Comparison of ENCODE assay signal across 11 cellular contexts in genomic region chr7:31882187-31882586, GRCh38.
DNase-seq lines count a peak whose midpoint lies in the region; ATAC-seq, FAIRE-seq and TF ChIP-seq lines count a peak whose summit lies in the region.
"Had no signal": no experiment of that assay in that cellular context is flagged by ENCODE, and none has a peak within 500 bp of the region (broad histone marks: within the 10 kb centered on the region; RNA-seq: fewer than 3 reads in every experiment).

No MANE protein-coding gene starts in this region.

- H3K27me3 ChIP-seq in A673 (replicated peaks; ENCODE audit: insufficient read depth, low read depth, low read length, poor library complexity) (no peaks in the 10 kb centered on the region), H1 (replicated peaks in 1 of 4; ENCODE audit: control insufficient read depth in 3 of 4, extremely low read depth in 1 of 4, insufficient read depth in 3 of 4, low read length in 3 of 4) (peaks cover 0 to under 1% (median 0%) of the 10 kb centered on the region in 4 experiments; a peak in 1 of 7 replicates), Caco-2 (replicated peaks; ENCODE audit: control insufficient read depth, insufficient read depth, low read length) (no peaks in the 10 kb centered on the region)
- H3K27me3 ChIP-seq: adrenal gland had no signal

- no peak overlapping the region for H4K91ac ChIP-seq in H1 (replicated peaks; ENCODE audit: insufficient read length, low read length)

- no peak overlapping the region for H3K4me2 ChIP-seq in H1 (ENCODE audit: insufficient read depth in 1 of 2, low read depth in 2 of 2, low read length in 2 of 2)

- no peak overlapping the region for H3K4me3 Mint-ChIP-seq in Caco-2 (ENCODE audit: unreplicated experiment)
- H3K4me3 Mint-ChIP-seq: activated CD8-positive, alpha-beta T cell treated with anti-CD3 and anti-CD28 coated beads, Interleukin-2, amount 10 ng/mL, durations not matched to agents 7 days and 5 days had no signal

- no peak overlapping the region for H2BK20ac ChIP-seq in H1 (ENCODE audit: low read length)

- H3K23ac ChIP-seq in H1 (ENCODE audit: insufficient read length): no peak overlapping the region

- peaks cover 8% of the 10 kb centered on the region for H3K27me3 Mint-ChIP-seq in Caco-2 (ENCODE audit: insufficient read depth, unreplicated experiment)
- H3K27me3 Mint-ChIP-seq: IgD-negative memory B cell had no signal

- H2BK12ac ChIP-seq in H1 (ENCODE audit: low read depth, low read length): no peak overlapping the region

- H2AK5ac ChIP-seq in H1 (ENCODE audit: low read depth, low read length): no peak overlapping the region

- H3K9me3 Mint-ChIP-seq in Caco-2 (ENCODE audit: unreplicated experiment): peaks cover 16% of the 10 kb centered on the region

- BruUV-seq in A673 (replicated peaks; lab: Mats Ljungman, UMichigan): no TSS peak
- no TSS peak for BruUV-seq in Caco-2 (replicated peaks; lab: Mats Ljungman, UMichigan)

- no peak overlapping the region for H3K27ac ChIP-seq in A673 (ENCODE audit: low read depth, low read length, poor library complexity, severe bottlenecking)
- no peak overlapping the region for H3K27ac ChIP-seq in H1 (ENCODE audit: low read depth, low read length)
- H3K27ac ChIP-seq: adrenal gland had no signal

- H3K4me1 ChIP-seq in A673 (ENCODE audit: insufficient read depth, low read length, poor library complexity, severe bottlenecking) (peaks cover 10% of the 10 kb centered on the region), H1 (replicated peaks in 1 of 4; ENCODE audit: control insufficient read depth in 3 of 4, insufficient read depth in 4 of 4, low read length in 3 of 4) (no peaks in the 10 kb centered on the region; a peak in 1 of 7 replicates), Caco-2 (no peaks in the 10 kb centered on the region)

- no peaks in the 10 kb centered on the region for H3K4me1 Mint-ChIP-seq in Caco-2 (ENCODE audit: low read depth, unreplicated experiment)
- H3K4me1 Mint-ChIP-seq: IgD-negative memory B cell had no signal

- no peaks in the 10 kb centered on the region for H3K79me2 ChIP-seq in H1 (ENCODE audit: control insufficient read depth in 1 of 2, insufficient read depth in 2 of 2, low read length in 2 of 2)

- TF ChIP-seq CTCF in A673 (conservative IDR thresholded peaks at IDR 0.05; ENCODE audit: low read depth, low read length) (no peak), H1 (IDR thresholded peaks at IDR 0.05; ENCODE audit: control extremely low read depth in 1 of 3, insufficient read depth in 1 of 3, low read depth in 1 of 3, low read length in 3 of 3) (peak in 1 of 3 experiments; percentile 31; a peak in 1 of 4 replicates), Caco-2 (IDR thresholded peaks at IDR 0.05; ENCODE audit: insufficient read depth in 1 of 2, low read depth in 1 of 2, low read length in 1 of 2, severe bottlenecking in 1 of 2, unreplicated experiment in 1 of 2) (no peak)

- DNase-seq in A673 (ENCODE audit: low spot score) (peak; percentile 30), M059J (ENCODE audit: low read depth) (peak; percentile 79), H1 (ENCODE audit: low read depth in 1 of 2, low spot score in 2 of 2) (peak in 1 of 2 experiments; percentile 3), medulla oblongata (ENCODE audit: extremely low spot score) (peak; percentile 66), Caco-2 (no peak), NCI-H2227 treated with DMSO at 0.1 percent for 48 hours (lab: John Stamatoyannopoulos, UW) (no peak)
- DNase-seq: activated CD8-positive, alpha-beta T cell treated with anti-CD3 and anti-CD28 coated beads, Interleukin-2, amount 10 ng/mL, durations not matched to agents 7 days and 5 days; adrenal gland had no signal

- TF ChIP-seq EP300 in H1 (IDR thresholded peaks at IDR 0.05; ENCODE audit: borderline replicate concordance in 1 of 2, low read depth in 2 of 2, low read length in 2 of 2): no peak

- H3K36me3 Mint-ChIP-seq in Caco-2 (ENCODE audit: insufficient read depth, unreplicated experiment): no peaks in the 10 kb centered on the region
- H3K36me3 Mint-ChIP-seq: IgD-negative memory B cell had no signal

- TF ChIP-seq RAD21 in H1 (IDR thresholded peaks at IDR 0.05 in 1 of 2, conservative IDR thresholded peaks at IDR 0.05 in 1 of 2; ENCODE audit: low read depth in 2 of 2, low read length in 2 of 2): peak in 1 of 2 experiments; percentile 12; a peak in 1 of 4 replicates

- no peaks in the 10 kb centered on the region for H3K36me3 ChIP-seq in A673 (ENCODE audit: insufficient read depth, low read length, poor library complexity, severe bottlenecking)
- no peaks in the 10 kb centered on the region; a peak in 1 of 8 replicates for H3K36me3 ChIP-seq in H1 (ENCODE audit: control insufficient read depth in 2 of 4, insufficient read depth in 4 of 4, low read length in 3 of 4)
- no peaks in the 10 kb centered on the region for H3K36me3 ChIP-seq in Caco-2 (ENCODE audit: control insufficient read depth, insufficient read depth, low read length)
- H3K36me3 ChIP-seq: adrenal gland had no signal

- H3K23me2 ChIP-seq in H1 (ENCODE audit: low read depth, low read length): no peaks in the 10 kb centered on the region

- no peak overlapping the region for H2AFZ ChIP-seq in H1 (ENCODE audit: low read length)

- H3K4ac ChIP-seq in H1 (replicated peaks; ENCODE audit: insufficient read length, low read depth, low read length): no peak overlapping the region

- ATAC-seq in HG02970 (IDR thresholded peaks at IDR 0.05; ENCODE audit: low FRiP score, unreplicated experiment) (no peak), HG02610 (IDR thresholded peaks at IDR 0.05; ENCODE audit: unreplicated experiment) (no peak)
- ATAC-seq: activated CD8-positive, alpha-beta T cell treated with anti-CD3 and anti-CD28 coated beads, Interleukin-2, amount 10 ng/mL, durations not matched to agents 7 days and 5 days had no signal

- no peak overlapping the region for H4K5ac ChIP-seq in H1 (ENCODE audit: insufficient read length, low read depth, low read length)

- H4K8ac ChIP-seq in H1 (ENCODE audit: extremely low read depth, insufficient read depth, low read length): no peak overlapping the region

- no peak overlapping the region for H2BK120ac ChIP-seq in H1 (replicated peaks; ENCODE audit: low read depth, low read length)

- WGBS in H1 (ENCODE audit: extremely low coverage in 1 of 2, insufficient coverage in 1 of 2, insufficient read length in 1 of 2, insufficient replicate concordance in 2 of 2, low coverage in 1 of 2, low lambda C conversion rate in 2 of 2, missing lambda C conversion rate in 1 of 2), 2 experiments: 57% methylated on average over 4 of the region's 4 CpGs; no CpG with 5 or more reads in 1 of the 2 experiments

- FAIRE-seq in H1 (lab: Jason Lieb, UNC): no peak

- H3K9me3 ChIP-seq in A673 (ENCODE audit: low read depth, low read length, poor library complexity, severe bottlenecking) (no peaks in the 10 kb centered on the region), H1 (ENCODE audit: insufficient read depth in 2 of 2, low read depth in 1 of 2, low read length in 1 of 2) (no peaks in the 10 kb centered on the region), Caco-2 (no peaks in the 10 kb centered on the region)
- H3K9me3 ChIP-seq: adrenal gland had no signal

- H2BK15ac ChIP-seq in H1 (ENCODE audit: low read length): no peak overlapping the region

- POLR2A ChIA-PET in A673 (lab: Charles Lee; ENCODE audit: low non-redundant PET): interaction anchor here (0.7 kb wide), 1 partner anchor 350 kb away, joined by 3 read pairs; no protein-coding TSS in a partner anchor
- POLR2A ChIA-PET in H1 (lab: Charles Lee; ENCODE audit: partially characterized antibody): no interaction called here
- POLR2A ChIA-PET in Caco-2 (lab: Charles Lee): no interaction called here

- H3K56ac ChIP-seq in H1 (replicated peaks; ENCODE audit: insufficient read length, low read depth, low read length): no peak overlapping the region

- CTCF ChIA-PET in A673 (lab: Charles Lee): interaction anchor here (0.6 kb wide), 2 partner anchors 13 to 437 kb away, joined by 3 to 4 read pairs; no protein-coding TSS in a partner anchor
- CTCF ChIA-PET in H1 (lab: Charles Lee; ENCODE audit: partially characterized antibody): interaction anchor here (0.7 to 1.4 kb wide), 3 partner anchors 10 to 57 kb away, joined by 3 to 4 read pairs (median 3); no protein-coding TSS in a partner anchor
- CTCF ChIA-PET in Caco-2 (lab: Charles Lee): no interaction called here

- no peak overlapping the region for H2BK5ac ChIP-seq in H1 (ENCODE audit: low read depth, low read length)

- no peak for TF ChIP-seq POLR2A in H1 (IDR thresholded peaks at IDR 0.05; ENCODE audit: control extremely low read depth in 1 of 2, low read depth in 2 of 2, low read length in 2 of 2)

- H3K18ac ChIP-seq in H1 (ENCODE audit: extremely low read depth, low read length): no peak overlapping the region

- H4K20me1 ChIP-seq in H1 (replicated peaks in 1 of 2; ENCODE audit: control insufficient read depth in 1 of 2, insufficient read depth in 2 of 2, low read length in 2 of 2): peaks cover 0 to 2% of the 10 kb centered on the region in 2 experiments

- H3K4me3 ChIP-seq in A673 (ENCODE audit: low read depth, low read length, poor library complexity, severe bottlenecking) (no peak overlapping the region), H1 (ENCODE audit: extremely low read depth in 1 of 4, insufficient read depth in 2 of 4, low read depth in 3 of 4, low read length in 4 of 4) (no peak overlapping the region), Caco-2 (ENCODE audit: low read depth, low read length) (no peak overlapping the region)
- H3K4me3 ChIP-seq: adrenal gland had no signal

- intact Hi-C loops in A673 (cut with micrococcal nuclease; ENCODE audit: unreplicated experiment) (no loop called here), Caco-2 (cut with micrococcal nuclease; ENCODE audit: unreplicated experiment) (no loop called here)

- no peak overlapping the region for H3K27ac Mint-ChIP-seq in Caco-2 (ENCODE audit: unreplicated experiment)
- H3K27ac Mint-ChIP-seq: activated CD8-positive, alpha-beta T cell treated with anti-CD3 and anti-CD28 coated beads, Interleukin-2, amount 10 ng/mL, durations not matched to agents 7 days and 5 days; IgD-negative memory B cell had no signal

- no peaks in the 10 kb centered on the region for H3K79me1 ChIP-seq in H1 (ENCODE audit: low read depth, low read length)

- H3K14ac ChIP-seq in H1 (ENCODE audit: insufficient read length): no peak overlapping the region

- H3K9ac ChIP-seq in H1 (replicated peaks in 1 of 4; ENCODE audit: extremely low read depth in 1 of 4, low read depth in 3 of 4, low read length in 3 of 4): no peak overlapping the region

TF ChIP-seq in H1, 55 proteins besides CTCF, POLR2A, EP300 and RAD21:
- 0 out of 2 replicates have a peak, but pooled peaks have one; percentile 2 for TF ChIP-seq TEAD4 (IDR thresholded peaks at IDR 0.05; ENCODE audit: low read depth, low read length)
- TF ChIP-seq MAFK (IDR thresholded peaks at IDR 0.05; ENCODE audit: low read depth, low read length): no peak

Comparison
In these comparisons a context has a peak if more than half of its experiments do, and no peak if none do; other contexts are left out.
1. DNase-seq: peak in A673 (single experiment), M059J (single experiment) and medulla oblongata (single experiment); none in Caco-2 (0 of 2) and NCI-H2227 treated with DMSO at 0.1 percent for 48 hours (single experiment).